Comparison of ENCODE assay signal across 9 cellular contexts in genomic region chr17:7355053-7355452, GRCh38. TPM values are rescaled to one million over a fixed set of nuclear protein-coding genes. Genes with fewer than 3 reads are reported as not detected.
DNase-seq lines count a peak whose midpoint lies in the region; ATAC-seq and TF ChIP-seq lines count a peak whose summit lies in the region.
"Had no signal": no experiment of that assay in that cellular context is flagged by ENCODE, and none has a peak within 500 bp of the region (broad histone marks: within the 10 kb centered on the region; RNA-seq: fewer than 3 reads in every experiment).

Gene TMEM95 (plus strand): TSS chr17:7355156. CDS start chr17:7355205, 49 bp downstream.

- H3K4me3 Mint-ChIP-seq in activated naive CD8-positive, alpha-beta T cell treated with anti-CD3 and anti-CD28 coated beads for 36 hours = peak within 1 kb of the TSS; percentile 11

- DNase-seq in NCI-H2196 (lab: John Stamatoyannopoulos, UW; ENCODE audit: unreplicated experiment) (peak; percentile 1), NCI-H2196 treated with DMSO at 0.1 percent for 48 hours (lab: John Stamatoyannopoulos, UW; ENCODE audit: unreplicated experiment) (no peak), hepatocyte (ENCODE audit: low spot score) (peak; percentile 54), middle frontal gyrus (ENCODE audit: extremely low spot score, low spot score) (no peak)
- no peak for DNase-seq in activated naive CD8-positive, alpha-beta T cell treated with anti-CD3 and anti-CD28 coated beads for 36 hours
- DNase-seq in activated T-cell treated with anti-CD3 and anti-CD28 coated beads, Interleukin-2, amount 50 U/mL, for 1 hour = no peak
- DNase-seq: ACHN had no signal

- H3K27me3 Mint-ChIP-seq in activated naive CD8-positive, alpha-beta T cell treated with anti-CD3 and anti-CD28 coated beads for 36 hours = no peaks in the 10 kb centered on the region

- H3K27ac ChIP-seq in hepatocyte (peak within 1 kb of the TSS; percentile 49), skin epidermis (peak within 1 kb of the TSS in 20 of 21 experiments; percentile 80 to 99 (median 96))

- no peaks in the 10 kb centered on the region for H3K9me2 ChIP-seq in hepatocyte (replicated peaks; ENCODE audit: insufficient read depth)

- H3K4me2 ChIP-seq in hepatocyte = peak within 1 kb of the TSS; percentile 94

- H3K4me1 Mint-ChIP-seq in activated naive CD8-positive, alpha-beta T cell treated with anti-CD3 and anti-CD28 coated beads for 36 hours = peaks cover 36% of the 10 kb centered on the region

- H3K79me2 ChIP-seq in hepatocyte = peaks cover 21% of the 10 kb centered on the region

- no peak within 1 kb of the TSS for H2AFZ ChIP-seq in hepatocyte

- no peaks in the 10 kb centered on the region for H3K36me3 ChIP-seq in hepatocyte (replicated peaks; ENCODE audit: insufficient read depth, low read depth)

- 67% methylated on average over 10 of the region's 10 CpGs for WGBS in hepatocyte (ENCODE audit: low lambda C conversion rate, missing lambda C conversion rate)

- H4K20me1 ChIP-seq in hepatocyte (ENCODE audit: insufficient read depth, poor library complexity, severe bottlenecking) = no peaks in the 10 kb centered on the region

- H3K36me3 Mint-ChIP-seq in activated naive CD8-positive, alpha-beta T cell treated with anti-CD3 and anti-CD28 coated beads for 36 hours = peaks cover 17% of the 10 kb centered on the region

- H3K9me3 ChIP-seq in hepatocyte (ENCODE audit: low read depth) = no peaks in the 10 kb centered on the region

- no peak within 1 kb of the TSS for H3K4me3 ChIP-seq in hepatocyte
- peak within 1 kb of the TSS in 5 of 7 experiments; percentile 6 to 68 (median 58) for H3K4me3 ChIP-seq in skin epidermis

- ATAC-seq in HG03095 (IDR thresholded peaks at IDR 0.05; ENCODE audit: unreplicated experiment) = no peak

- H3K27ac Mint-ChIP-seq in activated naive CD8-positive, alpha-beta T cell treated with anti-CD3 and anti-CD28 coated beads for 36 hours = peak within 1 kb of the TSS; percentile 57

- TF ChIP-seq CTCF in hepatocyte (IDR thresholded peaks at IDR 0.05; ENCODE audit: poor library complexity) = no peak

- H3K9me3 Mint-ChIP-seq in activated naive CD8-positive, alpha-beta T cell treated with anti-CD3 and anti-CD28 coated beads for 36 hours = no peaks in the 10 kb centered on the region

- peaks cover 25% of the 10 kb centered on the region for H3K4me1 ChIP-seq in hepatocyte (ENCODE audit: insufficient read depth)

- H3K27me3 ChIP-seq in hepatocyte = no peaks in the 10 kb centered on the region

RNA-seq across cellular contexts. Expression of gene TMEM95, which starts in this region (rescaled TPM):
- total RNA-seq in activated naive CD8-positive, alpha-beta T cell treated with anti-CD3 and anti-CD28 coated beads for 36 hours = not detected
- total RNA-seq in hepatocyte = not detected in 2 replicates
- polyA plus RNA-seq in hepatocyte = not detected in 2 replicates

Comparison
In these comparisons a context has a peak if more than half of its experiments do, and no peak if none do; other contexts are left out.
1. Peak in DNase-seq, H3K27ac ChIP-seq and H3K4me2 ChIP-seq in hepatocyte; RNA of the gene not detected or under 1 TPM.